Comparison of ENCODE assay signal across 8 cellular contexts in the genomic region with DNA sequence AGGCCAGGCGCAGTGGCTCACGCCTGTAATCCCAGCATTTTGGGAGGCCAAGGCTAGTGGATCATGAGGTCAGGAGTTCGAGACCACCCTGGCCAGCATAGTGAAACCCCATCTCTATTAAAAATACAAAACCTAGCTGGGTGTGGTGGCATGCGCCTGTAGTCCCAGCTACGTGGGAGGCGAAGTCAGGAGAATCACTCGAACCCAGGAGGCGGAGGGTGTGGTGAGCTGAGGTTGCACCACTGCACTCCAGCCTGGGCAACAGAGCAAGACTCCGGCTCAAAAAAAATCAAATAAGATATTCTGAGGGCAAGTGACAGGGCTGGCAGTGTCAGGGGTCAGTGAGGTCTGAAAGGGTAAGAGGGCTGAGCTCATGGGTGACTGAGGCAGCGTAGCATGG. TPM values are rescaled to one million over a fixed set of nuclear protein-coding genes. Genes with fewer than 3 reads are reported as not detected.
DNase-seq lines count a peak whose midpoint lies in the region; ATAC-seq and TF ChIP-seq lines count a peak whose summit lies in the region.
"Not testable (repeated sequence)": the region's sequence is repeated elsewhere in the genome, so short reads cannot be mapped to it uniquely, and the experiment has no call there.

No MANE protein-coding gene starts in this region.

- not testable (repeated sequence) for TF ChIP-seq CTCF in CD4-positive, alpha-beta T cell (IDR thresholded peaks at IDR 0.05); GM23338 (conservative IDR thresholded peaks at IDR 0.05; ENCODE audit: low read depth in 2 of 2); WTC11 (IDR thresholded peaks at IDR 0.05); body of pancreas (IDR thresholded peaks at IDR 0.05); right atrium auricular region (IDR thresholded peaks at IDR 0.05); nephron (IDR thresholded peaks at IDR 0.05; ENCODE audit: unreplicated experiment in 3 of 3); psoas muscle (IDR thresholded peaks at IDR 0.05)

- not testable (repeated sequence) for H2AFZ ChIP-seq in GM23338

- H3K27ac ChIP-seq in CD4-positive, alpha-beta T cell (ENCODE audit: low read depth, low read length) = not testable (repeated sequence)
- H3K27ac ChIP-seq in GM23338 (ENCODE audit: low read depth) (peak overlapping the region; percentile 26; the same call in 1 of the 2 replicates), body of pancreas (peak overlapping the region in 3 of 4 donors; percentile 70 to 84 (median 81)), right atrium auricular region (peak overlapping the region; percentile 71), psoas muscle (peak overlapping the region; percentile 33)

- DNase-seq in CD4-positive, alpha-beta T cell; GM23338 (ENCODE audit: low spot score); WTC11 (ENCODE audit: low spot score); body of pancreas; right atrium auricular region (ENCODE audit: low spot score): not testable (repeated sequence)
- peak in 1 of 2 donors; percentile 11 for DNase-seq in psoas muscle

- H3K79me2 ChIP-seq in GM23338 (replicated peaks; ENCODE audit: insufficient read depth) = peaks cover 77% of the 10 kb centered on the region

- H3K36me3 Mint-ChIP-seq in CD4-positive, alpha-beta T cell (ENCODE audit: low read depth) = peaks cover 23% of the 10 kb centered on the region
- peaks cover 42% of the 10 kb centered on the region for H3K36me3 Mint-ChIP-seq in GM23338 (ENCODE audit: low read depth)
- peaks cover 21% of the 10 kb centered on the region for H3K36me3 Mint-ChIP-seq in WTC11
- H3K36me3 Mint-ChIP-seq in activated T-helper 17 cell treated with anti-CD3 and anti-CD28 coated beads, Interleukin-2, amount 50 U/mL, for 72 hours (ENCODE audit: low read depth) = peaks cover 50% of the 10 kb centered on the region
- peaks cover 24% of the 10 kb centered on the region for H3K36me3 Mint-ChIP-seq in nephron (ENCODE audit: low read depth)

- not testable (repeated sequence) for H3K9me3 Mint-ChIP-seq in CD4-positive, alpha-beta T cell; GM23338; WTC11; activated T-helper 17 cell treated with anti-CD3 and anti-CD28 coated beads, Interleukin-2, amount 50 U/mL, for 72 hours; nephron

- H3K4me2 ChIP-seq in GM23338 = not testable (repeated sequence)

- H3K4me3 ChIP-seq in GM23338, body of pancreas, right atrium auricular region, psoas muscle: not testable (repeated sequence)

- peaks cover 44% of the 10 kb centered on the region for H4K20me1 ChIP-seq in GM23338 (replicated peaks; ENCODE audit: insufficient read depth)

- POLR2A ChIA-PET in CD4-positive, alpha-beta T cell (lab: Charles Lee); WTC11 (lab: Charles Lee): not testable (repeated sequence)

- ATAC-seq in CD4-positive, alpha-beta T cell (ENCODE audit: poor library complexity); GM23338; WTC11; activated T-helper 17 cell treated with anti-CD3 and anti-CD28 coated beads, Interleukin-2, amount 50 U/mL, for 72 hours (replicated peaks); body of pancreas; psoas muscle: not testable (repeated sequence)

- not testable (repeated sequence) for H3K27me3 ChIP-seq in CD4-positive, alpha-beta T cell (ENCODE audit: control insufficient read depth, insufficient read depth, low read length); GM23338 (ENCODE audit: insufficient read depth); body of pancreas; right atrium auricular region; psoas muscle (ENCODE audit: insufficient read depth in 3 of 3, low read length in 2 of 3)

- H3K4me1 ChIP-seq in GM23338 (ENCODE audit: insufficient read depth) = peaks cover 27% of the 10 kb centered on the region
- peaks cover 43% of the 10 kb centered on the region for H3K4me1 ChIP-seq in body of pancreas
- peaks cover 0 to 24% of the 10 kb centered on the region in 2 donors for H3K4me1 ChIP-seq in right atrium auricular region
- peaks cover 26% of the 10 kb centered on the region for H3K4me1 ChIP-seq in psoas muscle

- not testable (repeated sequence) for H3F3A ChIP-seq in GM23338 (replicated peaks; ENCODE audit: low read depth)

- H3K27me3 Mint-ChIP-seq in CD4-positive, alpha-beta T cell; WTC11 (ENCODE audit: low read depth); activated T-helper 17 cell treated with anti-CD3 and anti-CD28 coated beads, Interleukin-2, amount 50 U/mL, for 72 hours; nephron (ENCODE audit: low read depth): not testable (repeated sequence)
- peaks cover 12% of the 10 kb centered on the region for H3K27me3 Mint-ChIP-seq in GM23338 (ENCODE audit: insufficient read depth, low read depth, poor library complexity)

- peak overlapping the region; percentile 30 for H3K4me3 Mint-ChIP-seq in CD4-positive, alpha-beta T cell
- not testable (repeated sequence) for H3K4me3 Mint-ChIP-seq in GM23338, WTC11
- peak overlapping the region; percentile 77 for H3K4me3 Mint-ChIP-seq in activated T-helper 17 cell treated with anti-CD3 and anti-CD28 coated beads, Interleukin-2, amount 50 U/mL, for 72 hours
- peak overlapping the region; percentile 28 to 77 (median 53) for H3K4me3 Mint-ChIP-seq in nephron

- H3K27ac Mint-ChIP-seq in CD4-positive, alpha-beta T cell = peak overlapping the region; percentile 72
- H3K27ac Mint-ChIP-seq in GM23338, nephron: not testable (repeated sequence)
- H3K27ac Mint-ChIP-seq in WTC11 = 0 out of 2 replicates have a peak overlapping the region, but pooled peaks have one; percentile 54
- peak overlapping the region; percentile 43 for H3K27ac Mint-ChIP-seq in activated T-helper 17 cell treated with anti-CD3 and anti-CD28 coated beads, Interleukin-2, amount 50 U/mL, for 72 hours

- TF ChIP-seq POLR2A in body of pancreas (IDR thresholded peaks at IDR 0.05) = not testable (repeated sequence)

- H3K4me1 Mint-ChIP-seq in CD4-positive, alpha-beta T cell (ENCODE audit: low read depth) = peaks cover 35% of the 10 kb centered on the region
- H3K4me1 Mint-ChIP-seq in GM23338 (peaks cover 35% of the 10 kb centered on the region), WTC11 (peaks cover 44% of the 10 kb centered on the region), nephron (peaks cover 16% of the 10 kb centered on the region)
- H3K4me1 Mint-ChIP-seq in activated T-helper 17 cell treated with anti-CD3 and anti-CD28 coated beads, Interleukin-2, amount 50 U/mL, for 72 hours = peaks cover 22% of the 10 kb centered on the region

- not testable (repeated sequence) for H3K9me2 ChIP-seq in GM23338 (ENCODE audit: insufficient read depth)

- CTCF ChIA-PET in CD4-positive, alpha-beta T cell (lab: Charles Lee); WTC11 (lab: Charles Lee): not testable (repeated sequence)

- intact Hi-C loops in CD4-positive, alpha-beta T cell (cut with DNase I, micrococcal nuclease) = loop anchor here in 1 of 2 experiments (10.0 kb wide), 1 partner anchor 540 kb away; no protein-coding TSS in a partner anchor
- intact Hi-C loops in body of pancreas (cut with DNase I) = not testable (repeated sequence)
- intact Hi-C loops in psoas muscle (cut with DNase I) = loop anchor here in 1 of 2 donors (5.0 kb wide), 1 partner anchor 33 kb away; no protein-coding TSS in a partner anchor

- H3K9me3 ChIP-seq in CD4-positive, alpha-beta T cell (ENCODE audit: control insufficient read depth, low read length); body of pancreas; right atrium auricular region; psoas muscle: not testable (repeated sequence)

- 94 to 99% methylated on average over 10 of the region's 10 CpGs for WGBS in body of pancreas, 2 donors
- WGBS in psoas muscle, 3 donors = 97% methylated on average over 10 of the region's 10 CpGs

- not testable (repeated sequence) for H3K36me3 ChIP-seq in GM23338 (ENCODE audit: insufficient read depth); body of pancreas (replicated peaks in 1 of 2; ENCODE audit: insufficient read depth in 1 of 2, low read depth in 2 of 2); right atrium auricular region
- peaks cover 0 to 15% of the 10 kb centered on the region in 2 donors for H3K36me3 ChIP-seq in psoas muscle (ENCODE audit: insufficient read depth in 1 of 2, low read depth in 1 of 2)

RNA-seq across cellular contexts. Expression of a gene that starts 2.9 kb away (rescaled TPM):
- 10 to 100 TPM; 68.0 to 75.9 TPM for total RNA-seq in CD4-positive, alpha-beta T cell
- 207 and 228 TPM in 2 replicates for total RNA-seq in GM23338 (2014; rRNA removed; shearing (Covaris generic))
- polyA plus RNA-seq in GM23338 (2016; fragmentation: Nextera tagmentation; extraction: Ambion mirVana) (143 and 154 TPM in 2 replicates), psoas muscle (100 to 1,000 TPM in 2 of 3 donors, 10 to 100 TPM in 1; 98.1 to 122 (median 112) TPM)
- total RNA-seq in WTC11 (2021) (275 to 290 TPM (median 285 TPM) in 3 replicates), body of pancreas (10 to 100 TPM; 78.1 to 92.9 TPM), right atrium auricular region (10 to 100 TPM; 67.7 to 86.0 TPM), psoas muscle (100 to 1,000 TPM; 112 to 162 (median 142) TPM)
- total RNA-seq in activated T-helper 17 cell treated with anti-CD3 and anti-CD28 coated beads, Interleukin-2, amount 50 U/mL, for 72 hours = 100 to 1,000 TPM; 124 to 238 TPM

RNA-seq across cellular contexts. Expression of a gene that starts 59.9 kb away (rescaled TPM):
- 10 to 100 TPM in 1 of 2 experiments, 1 to 10 TPM in 1; 9.5 to 10.4 TPM for total RNA-seq in CD4-positive, alpha-beta T cell
- 23.0 and 24.0 TPM in 2 replicates for total RNA-seq in GM23338 (2014; rRNA removed; shearing (Covaris generic))
- 7.9 TPM in 2 replicates for polyA plus RNA-seq in GM23338 (2016; fragmentation: Nextera tagmentation; extraction: Ambion mirVana)
- total RNA-seq in WTC11 (2021) = 13.5 to 15.7 TPM (median 13.9 TPM) in 3 replicates
- 10 to 100 TPM; 14.8 to 22.0 TPM for total RNA-seq in activated T-helper 17 cell treated with anti-CD3 and anti-CD28 coated beads, Interleukin-2, amount 50 U/mL, for 72 hours
- total RNA-seq in body of pancreas = 10 to 100 TPM; 25.9 to 52.7 TPM
- total RNA-seq in right atrium auricular region = 1 to 10 TPM; 2.7 to 6.7 TPM
- 1 to 10 TPM; 1.6 to 7.3 (median 2.6) TPM for total RNA-seq in psoas muscle
- polyA plus RNA-seq in psoas muscle = 1 to 10 TPM in 2 of 3 donors, under 1 TPM in 1; 0.46 to 5.4 (median 5.2) TPM
